In genomic region chr2:58414506-58414905, GRCh38 we compare ENCODE assay signal across 10 cellular contexts.
"Had no signal": no experiment of that assay in that cellular context is flagged by ENCODE, and none has a peak within 500 bp of the region (broad histone marks: within the 10 kb centered on the region; RNA-seq: fewer than 3 reads in every experiment).

No MANE protein-coding gene starts in this region.

- H3K27ac ChIP-seq: HL-60, KMS-11 had no signal

- H3K9ac ChIP-seq: KMS-11 had no signal

- H3K36me3 ChIP-seq: HAP-1 had no signal

- H2AFZ ChIP-seq: GM23338 had no signal

- H3K4me2 ChIP-seq: GM23338, KMS-11 had no signal

- H3K4me3 ChIP-seq: GM23338, HAP-1 had no signal

- FAIRE-seq: H1 had no signal

- H3K4me1 ChIP-seq: HAP-1 had no signal

- ATAC-seq: GM23338, HCT116 had no signal

- DNase-seq: H7, IMR-90, Karpas-422, KBM-7 had no signal

- H3K9me3 ChIP-seq: HAP-1 had no signal
